8 cellular contexts compared by ENCODE assay signal in the genomic region with DNA sequence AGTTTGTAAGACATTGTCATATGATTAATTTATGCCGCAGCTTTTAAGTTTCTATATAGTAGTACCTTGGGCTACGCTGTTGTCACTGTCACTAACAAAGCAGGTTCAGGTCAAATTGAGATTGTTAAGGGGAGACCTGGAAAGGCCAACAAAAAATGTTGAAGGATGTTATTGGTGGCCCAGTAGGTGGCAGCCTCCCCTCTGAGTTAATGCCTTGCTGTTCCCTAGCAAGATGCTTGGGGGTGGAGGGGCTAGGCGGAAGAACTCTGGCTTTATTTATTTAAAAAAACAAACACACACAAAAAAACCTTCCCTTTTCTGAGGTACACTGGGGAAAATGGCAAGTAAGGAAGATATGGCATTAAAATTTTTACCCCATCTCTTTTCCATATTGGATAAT.
DNase-seq lines count a peak whose midpoint lies in the region; ATAC-seq and TF ChIP-seq lines count a peak whose summit lies in the region.

No MANE protein-coding gene starts in this region.

- H3K4me3 Mint-ChIP-seq in activated naive CD8-positive, alpha-beta T cell treated with anti-CD3 and anti-CD28 coated beads, Interleukin-2, amount 50 U/mL, for 24 hours, result no peak overlapping the region
- no peak overlapping the region for H3K4me3 Mint-ChIP-seq in T-helper 17 cell

- no peaks in the 10 kb centered on the region for H3K4me1 Mint-ChIP-seq in activated naive CD8-positive, alpha-beta T cell treated with anti-CD3 and anti-CD28 coated beads, Interleukin-2, amount 50 U/mL, for 24 hours
- H3K4me1 Mint-ChIP-seq in T-helper 17 cell, result peaks cover 4% of the 10 kb centered on the region

- TF ChIP-seq CTCF in right lobe of liver (IDR thresholded peaks at IDR 0.05) (peak; percentile 7 to 53 (median 38)), coronary artery (IDR thresholded peaks at IDR 0.05) (no peak)

- H3K27me3 Mint-ChIP-seq in activated naive CD8-positive, alpha-beta T cell treated with anti-CD3 and anti-CD28 coated beads, Interleukin-2, amount 50 U/mL, for 24 hours, result peaks cover 15% of the 10 kb centered on the region
- H3K27me3 Mint-ChIP-seq in T-helper 17 cell, result peaks cover 75% of the 10 kb centered on the region

- H3K27ac ChIP-seq in right lobe of liver (no peak overlapping the region), coronary artery (no peak overlapping the region)

- DNase-seq in AG20443 (ENCODE audit: low spot score) (peak; percentile 62), NCI-H146 treated with DMSO at 0.1 percent for 48 hours (lab: John Stamatoyannopoulos, UW; ENCODE audit: unreplicated experiment) (peak; percentile 64), right lobe of liver (no peak), T-helper 17 cell (no peak), coronary artery (ENCODE audit: low spot score) (no peak)
- peak; percentile 4 for DNase-seq in activated naive CD8-positive, alpha-beta T cell treated with anti-CD3 and anti-CD28 coated beads, Interleukin-2, amount 50 U/mL, for 24 hours

- no peak for TF ChIP-seq POLR2A in right lobe of liver (IDR thresholded peaks at IDR 0.05)

- H3K9me3 Mint-ChIP-seq in activated naive CD8-positive, alpha-beta T cell treated with anti-CD3 and anti-CD28 coated beads, Interleukin-2, amount 50 U/mL, for 24 hours, result no peaks in the 10 kb centered on the region

- 33% methylated on average over 3 of the region's 3 CpGs for WGBS in right lobe of liver (ENCODE audit: insufficient coverage, low coverage, low lambda C conversion rate, missing lambda C conversion rate)

- H3K27ac Mint-ChIP-seq in activated naive CD8-positive, alpha-beta T cell treated with anti-CD3 and anti-CD28 coated beads, Interleukin-2, amount 50 U/mL, for 24 hours, result no peak overlapping the region
- no peak overlapping the region for H3K27ac Mint-ChIP-seq in T-helper 17 cell

- no peaks in the 10 kb centered on the region for H3K36me3 Mint-ChIP-seq in activated naive CD8-positive, alpha-beta T cell treated with anti-CD3 and anti-CD28 coated beads, Interleukin-2, amount 50 U/mL, for 24 hours (ENCODE audit: low read depth)
- H3K36me3 Mint-ChIP-seq in T-helper 17 cell (ENCODE audit: low read depth), result peaks cover 4% of the 10 kb centered on the region

- H3K9me3 ChIP-seq in right lobe of liver (no peaks in the 10 kb centered on the region), T-helper 17 cell (ENCODE audit: control insufficient read depth, low read length, poor library complexity, severe bottlenecking) (no peaks in the 10 kb centered on the region)

- H3K27me3 ChIP-seq in right lobe of liver, result no peaks in the 10 kb centered on the region

- intact Hi-C loops in right lobe of liver (cut with DNase I), result no loop called here

- H3K4me3 ChIP-seq in right lobe of liver (no peak overlapping the region), coronary artery (no peak overlapping the region)

- no peaks in the 10 kb centered on the region for H3K4me1 ChIP-seq in right lobe of liver

- ATAC-seq in GM18498 (IDR thresholded peaks at IDR 0.05; ENCODE audit: unreplicated experiment), result peak; percentile 67
- ATAC-seq in activated naive CD8-positive, alpha-beta T cell treated with anti-CD3 and anti-CD28 coated beads, Interleukin-2, amount 50 U/mL, for 24 hours, result no peak
- peak; percentile 52 to 61 (median 58) for ATAC-seq in right lobe of liver
- ATAC-seq in HG03039 (IDR thresholded peaks at IDR 0.05; ENCODE audit: unreplicated experiment), result no peak
- no peak for ATAC-seq in T-helper 17 cell

- no peaks in the 10 kb centered on the region for H3K36me3 ChIP-seq in right lobe of liver

Comparison
In these comparisons a context has a peak if more than half of its experiments do, and no peak if none do; other contexts are left out.
1. DNase-seq: peak in AG20443 (single experiment), NCI-H146 treated with DMSO at 0.1 percent for 48 hours (single experiment) and activated naive CD8-positive, alpha-beta T cell treated with anti-CD3 and anti-CD28 coated beads, Interleukin-2, amount 50 U/mL, for 24 hours (single experiment); none in right lobe of liver (0 of 3), T-helper 17 cell (0 of 3) and coronary artery (single experiment).
2. ATAC-seq: peak in GM18498 (single experiment) and right lobe of liver (4 of 4); none in activated naive CD8-positive, alpha-beta T cell treated with anti-CD3 and anti-CD28 coated beads, Interleukin-2, amount 50 U/mL, for 24 hours (single experiment), HG03039 (single experiment) and T-helper 17 cell (single experiment).